28 cellular contexts compared by ENCODE assay signal in genomic region chr12:131844140-131844539, GRCh38. TPM values are rescaled to one million over a fixed set of nuclear protein-coding genes. Genes with fewer than 3 reads are reported as not detected.
"Had no signal": no experiment of that assay in that cellular context is flagged by ENCODE, and none has a peak within 500 bp of the region (broad histone marks: within the 10 kb centered on the region; RNA-seq: fewer than 3 reads in every experiment).

No MANE protein-coding gene starts in this region.

- H3K4me1 ChIP-seq: parathyroid adenoma, psoas muscle, spleen, stomach, thyroid gland, transverse colon, upper lobe of right lung, uterus had no signal

- H3K4me2 ChIP-seq: smooth muscle cell had no signal

- H3K27me3 ChIP-seq: ovary, spleen, thyroid gland, transverse colon, upper lobe of right lung, uterus had no signal

- H3K9ac ChIP-seq: parathyroid adenoma had no signal

- H3K36me3 Mint-ChIP-seq: naive thymus-derived CD4-positive, alpha-beta T cell; natural killer cell treated with Interleukin-12 subunit alpha and Interleukin-12 subunit beta and Interleukin-15 and Interleukin-18, amount 100 ng/mL, for 72 hours; stimulated activated memory B cell treated with anti-CD40 and anti-IgM and Interleukin-4, amounts not matched to agents 10 μg/mL and 1 μg/mL and 100 μg/mL, for 72 hours; type B pancreatic cell had no signal

- H3K79me2 ChIP-seq: parathyroid adenoma had no signal

- H3K27ac ChIP-seq: ovary, parathyroid adenoma, psoas muscle, skin epidermis, spleen, stomach, thoracic aorta, thyroid gland, transverse colon, upper lobe of right lung, uterus had no signal

- H3K27ac Mint-ChIP-seq: naive thymus-derived CD4-positive, alpha-beta T cell; natural killer cell treated with Interleukin-12 subunit alpha and Interleukin-12 subunit beta and Interleukin-15 and Interleukin-18, amount 100 ng/mL, for 72 hours; progenitor cell of endocrine pancreas; stimulated activated memory B cell treated with anti-CD40 and anti-IgM and Interleukin-4, amounts not matched to agents 10 μg/mL and 1 μg/mL and 100 μg/mL, for 72 hours; stimulated activated naive CD8-positive, alpha-beta T cell treated with anti-CD3 and anti-CD28 coated beads, Interleukin-15, Interleukin-2, amounts not matched to agents 100 ng/mL and 50 ng/mL, for 24 hours; type B pancreatic cell had no signal

- ATAC-seq: naive thymus-derived CD4-positive, alpha-beta T cell; natural killer cell treated with Interleukin-12 subunit alpha and Interleukin-12 subunit beta and Interleukin-15 and Interleukin-18, amount 100 ng/mL, for 72 hours; psoas muscle; right cardiac atrium; sciatic nerve; stimulated activated memory B cell treated with anti-CD40 and anti-IgM and Interleukin-4, amounts not matched to agents 10 μg/mL and 1 μg/mL and 100 μg/mL, for 72 hours; upper lobe of right lung had no signal

- H2AFZ ChIP-seq: parathyroid adenoma had no signal

- H3K9me3 ChIP-seq: ovary, psoas muscle, spleen, stomach, thoracic aorta, thyroid gland, transverse colon, upper lobe of right lung, uterus had no signal

- H3K4me1 Mint-ChIP-seq: naive thymus-derived CD4-positive, alpha-beta T cell; stimulated activated memory B cell treated with anti-CD40 and anti-IgM and Interleukin-4, amounts not matched to agents 10 μg/mL and 1 μg/mL and 100 μg/mL, for 72 hours had no signal

- H3K9me3 Mint-ChIP-seq: naive thymus-derived CD4-positive, alpha-beta T cell; natural killer cell treated with Interleukin-12 subunit alpha and Interleukin-12 subunit beta and Interleukin-15 and Interleukin-18, amount 100 ng/mL, for 72 hours; stimulated activated memory B cell treated with anti-CD40 and anti-IgM and Interleukin-4, amounts not matched to agents 10 μg/mL and 1 μg/mL and 100 μg/mL, for 72 hours; stimulated activated naive CD8-positive, alpha-beta T cell treated with anti-CD3 and anti-CD28 coated beads, Interleukin-15, Interleukin-2, amounts not matched to agents 100 ng/mL and 50 ng/mL, for 24 hours; type B pancreatic cell had no signal

- DNase-seq: naive thymus-derived CD4-positive, alpha-beta T cell; occipital lobe; ovary; posterior cingulate gyrus; psoas muscle; spleen; stimulated activated CD4-positive, alpha-beta T cell treated with anti-CD3 and anti-CD28 coated beads, Interleukin-12 subunit alpha, Interleukin-12 subunit beta, amount 100 ng/mL, for 4 hours; stimulated activated CD4-positive, alpha-beta T cell treated with anti-CD3 and anti-CD28 coated beads, Interleukin-1b, Interleukin-23, amount 100 ng/mL, for 48 hours; stimulated activated CD4-positive, alpha-beta T cell treated with anti-CD3 and anti-CD28 coated beads, Interleukin-4, amount 100 ng/mL, for 1 hour; stimulated activated CD4-positive, alpha-beta T cell treated with anti-CD3 and anti-CD28 coated beads, Interleukin-4, amount 100 ng/mL, for 4 hours; stimulated activated CD8-positive, alpha-beta memory T cell treated with anti-CD3 and anti-CD28 coated beads, Interleukin-4, amount 100 ng/mL, for 48 hours; stimulated activated naive CD4-positive, alpha-beta T cell treated with Interleukin-2 at 50 U/mL for 16 hours; stomach; thyroid gland; transverse colon; upper lobe of right lung; uterus had no signal

- H3K4me3 ChIP-seq: ovary, psoas muscle, skin epidermis, smooth muscle cell, spleen, stomach, thoracic aorta, thyroid gland, transverse colon, upper lobe of right lung, uterus had no signal

- H3K4me3 Mint-ChIP-seq: naive thymus-derived CD4-positive, alpha-beta T cell; natural killer cell treated with Interleukin-12 subunit alpha and Interleukin-12 subunit beta and Interleukin-15 and Interleukin-18, amount 100 ng/mL, for 72 hours; stimulated activated memory B cell treated with anti-CD40 and anti-IgM and Interleukin-4, amounts not matched to agents 10 μg/mL and 1 μg/mL and 100 μg/mL, for 72 hours; stimulated activated naive CD8-positive, alpha-beta T cell treated with anti-CD3 and anti-CD28 coated beads, Interleukin-15, Interleukin-2, amounts not matched to agents 100 ng/mL and 50 ng/mL, for 24 hours; type B pancreatic cell had no signal

- H3K27me3 Mint-ChIP-seq: naive thymus-derived CD4-positive, alpha-beta T cell; natural killer cell treated with Interleukin-12 subunit alpha and Interleukin-12 subunit beta and Interleukin-15 and Interleukin-18, amount 100 ng/mL, for 72 hours; progenitor cell of endocrine pancreas; stimulated activated memory B cell treated with anti-CD40 and anti-IgM and Interleukin-4, amounts not matched to agents 10 μg/mL and 1 μg/mL and 100 μg/mL, for 72 hours; stimulated activated naive CD8-positive, alpha-beta T cell treated with anti-CD3 and anti-CD28 coated beads, Interleukin-15, Interleukin-2, amounts not matched to agents 100 ng/mL and 50 ng/mL, for 24 hours; type B pancreatic cell had no signal

- H3K36me3 ChIP-seq: ovary, thoracic aorta, thyroid gland, transverse colon, upper lobe of right lung, uterus had no signal

RNA-seq across cellular contexts. Expression of gene MMP17, which starts 15.9 kb away (rescaled TPM):
- total RNA-seq: natural killer cell treated with Interleukin-12 subunit alpha and Interleukin-12 subunit beta and Interleukin-15 and Interleukin-18, amount 100 ng/mL, for 72 hours had no signal
- polyA plus RNA-seq: naive thymus-derived CD4-positive, alpha-beta T cell had no signal
